In genomic region chr5:140575309-140575708, GRCh38 we compare ENCODE assay signal across 6 cellular contexts. TPM values are rescaled to one million over a fixed set of nuclear protein-coding genes. Genes with fewer than 3 reads are reported as not detected.
A peak's percentile ranks its signal among the peaks of the same experiment; 100 is the strongest.
DNase-seq lines count a peak whose midpoint lies in the region; ATAC-seq, FAIRE-seq and TF ChIP-seq lines count a peak whose summit lies in the region.

No MANE protein-coding gene starts in this region.

- no peaks in the 10 kb centered on the region for H4K20me1 ChIP-seq in endothelial cell of umbilical vein (replicated peaks; ENCODE audit: control insufficient read depth, extremely low read depth, insufficient read depth, low read length)

- POLR2A ChIA-PET in endothelial cell of umbilical vein (lab: Charles Lee), result no interaction called here

- no TSS peak for BruUV-seq in endothelial cell of umbilical vein (replicated peaks; lab: Mats Ljungman, UMichigan)

- peaks cover 0 to 2% of the 10 kb centered on the region in 2 experiments for H3K27me3 ChIP-seq in endothelial cell of umbilical vein (ENCODE audit: control insufficient read depth in 2 of 2, insufficient read depth in 2 of 2, low read length in 2 of 2)

- ATAC-seq in sciatic nerve, result peak; percentile 79
- no peak for ATAC-seq in stimulated activated naive CD8-positive, alpha-beta T cell treated with anti-CD3 and anti-CD28 coated beads, Interleukin-15, Interleukin-2, amounts not matched to agents 100 U/mL and 50 U/mL, for 24 hours

- no peaks in the 10 kb centered on the region for H3K36me3 ChIP-seq in endothelial cell of umbilical vein (ENCODE audit: control insufficient read depth in 2 of 2, extremely low read depth in 1 of 2, insufficient read depth in 2 of 2, low read length in 2 of 2)

- TF ChIP-seq POLR2A in endothelial cell of umbilical vein (IDR thresholded peaks at IDR 0.05; ENCODE audit: low read depth, low read length), result no peak

- FAIRE-seq in endothelial cell of umbilical vein (lab: Jason Lieb, UNC), result peak; percentile 64
- no peak for FAIRE-seq in RCC 7860 (lab: Jason Lieb, UNC)

- DNase-seq in MV-4-11 (lab: John Stamatoyannopoulos, UW) (peak; percentile 52), endothelial cell of umbilical vein (ENCODE audit: low read depth, low spot score) (peak; percentile 41), sciatic nerve (ENCODE audit: low spot score) (peak; percentile 78), RCC 7860 (ENCODE audit: low spot score) (no peak), NCI-H187 treated with DMSO at 0.1 percent for 48 hours (lab: John Stamatoyannopoulos, UW) (no peak)
- DNase-seq in stimulated activated naive CD8-positive, alpha-beta T cell treated with anti-CD3 and anti-CD28 coated beads, Interleukin-15, Interleukin-2, amounts not matched to agents 100 U/mL and 50 U/mL, for 24 hours, result no peak

- peak; percentile 56 to 57 for TF ChIP-seq CTCF in endothelial cell of umbilical vein (IDR thresholded peaks at IDR 0.05; ENCODE audit: extremely low read depth in 1 of 2, insufficient read depth in 1 of 2, low read depth in 1 of 2, low read length in 2 of 2)

- H3K9me3 ChIP-seq in endothelial cell of umbilical vein (replicated peaks; ENCODE audit: control insufficient read depth, insufficient read depth, low read length), result no peaks in the 10 kb centered on the region

- CTCF ChIA-PET in endothelial cell of umbilical vein (lab: Charles Lee), result interaction anchor here (1.7 to 8.1 kb wide), 2 partner anchors 59 to 64 kb away, joined by 6 to 108 read pairs; partner anchors contain the start of genes CD14 and TMCO6

- peaks cover 7% of the 10 kb centered on the region for H3K4me1 ChIP-seq in endothelial cell of umbilical vein (ENCODE audit: control insufficient read depth, extremely low read depth, insufficient read depth, low read length)

- H3K4me3 ChIP-seq in endothelial cell of umbilical vein (replicated peaks in 1 of 3; ENCODE audit: insufficient read depth in 1 of 3, low read depth in 1 of 3, low read length in 3 of 3), result no peak overlapping the region

- H3K27ac ChIP-seq in endothelial cell of umbilical vein (ENCODE audit: insufficient read depth, low read depth, low read length), result no peak overlapping the region

- intact Hi-C loops in endothelial cell of umbilical vein (cut with micrococcal nuclease), result loop anchor here (1.0 kb wide), 2 partner anchors 60 to 145 kb away; no protein-coding TSS in a partner anchor
- intact Hi-C loops in sciatic nerve (cut with DNase I), result no loop called here

- H3K9ac ChIP-seq in endothelial cell of umbilical vein (replicated peaks; ENCODE audit: extremely low read depth, insufficient read depth, low read length), result no peak overlapping the region

- H3K9me1 ChIP-seq in endothelial cell of umbilical vein (replicated peaks; ENCODE audit: control insufficient read depth, extremely low read depth, insufficient read depth, low read length), result no peaks in the 10 kb centered on the region

- H2AFZ ChIP-seq in endothelial cell of umbilical vein (ENCODE audit: low read depth, low read length), result no peak overlapping the region

- H3K4me2 ChIP-seq in endothelial cell of umbilical vein (ENCODE audit: insufficient read depth, low read length), result no peak overlapping the region

- no peaks in the 10 kb centered on the region for H3K79me2 ChIP-seq in endothelial cell of umbilical vein (ENCODE audit: control insufficient read depth, insufficient read depth, low read length)

- dilution Hi-C loops in endothelial cell of umbilical vein (cut with MboI; ENCODE audit: extremely low pct_ligation_motif_present, low sequenced_read_pairs), result no loop called here

TF ChIP-seq in endothelial cell of umbilical vein, 7 proteins besides CTCF, POLR2A, EP300 and RAD21:
- TF ChIP-seq EZH2 (IDR thresholded peaks at IDR 0.05; ENCODE audit: borderline replicate concordance, low read depth, low read length, severe bottlenecking), result no peak
- TF ChIP-seq FOS (IDR thresholded peaks at IDR 0.05; ENCODE audit: borderline replicate concordance, insufficient read depth, low read length), result no peak
- TF ChIP-seq MYC (IDR thresholded peaks at IDR 0.05; ENCODE audit: low read depth, low read length), result no peak
- no peak for TF ChIP-seq MAX (IDR thresholded peaks at IDR 0.05; ENCODE audit: insufficient read depth, insufficient read length)
- no peak for TF ChIP-seq GATA2 (IDR thresholded peaks at IDR 0.05; ENCODE audit: insufficient read depth, insufficient read length, low read depth, low read length)
- no peak for TF ChIP-seq JUN (IDR thresholded peaks at IDR 0.05; ENCODE audit: borderline replicate concordance, insufficient read depth, insufficient read length, low read depth)
- TF ChIP-seq POLR2AphosphoS5 (IDR thresholded peaks at IDR 0.05; ENCODE audit: insufficient read depth, low read depth, low read length), result no peak

RNA-seq across cellular contexts. Expression of gene SLC35A4, which starts 10.7 kb away (rescaled TPM):
- total RNA-seq in endothelial cell of umbilical vein, result 60.9 and 65.6 TPM in 2 replicates
- 112 and 118 TPM in 2 replicates for polyA plus RNA-seq in endothelial cell of umbilical vein
- polyA plus RNA-seq in endothelial cell of umbilical vein (2011; cell fraction: cytosol; rRNA removed), result 84.2 and 98.1 TPM in 2 replicates
- 46.0 and 48.4 TPM in 2 replicates for polyA plus RNA-seq in endothelial cell of umbilical vein (2011; cell fraction: nucleus; rRNA removed)
- polyA plus RNA-seq in endothelial cell of umbilical vein (2012), result 73.2 and 114 TPM in 2 replicates
- polyA minus RNA-seq in endothelial cell of umbilical vein, result 107 and 136 TPM in 2 replicates
- polyA minus RNA-seq in endothelial cell of umbilical vein (2011; cell fraction: cytosol; rRNA and poly(A)+ RNA removed), result 36.2 TPM
- polyA minus RNA-seq in endothelial cell of umbilical vein (2011; cell fraction: nucleus; rRNA and poly(A)+ RNA removed), result 14.7 and 29.7 TPM in 2 replicates
- 37.9 TPM for total RNA-seq in sciatic nerve

RNA-seq across cellular contexts. Expression of gene APBB3, which starts 10.9 kb away (rescaled TPM):
- total RNA-seq in endothelial cell of umbilical vein (12.1 and 13.3 TPM in 2 replicates), sciatic nerve (43.1 TPM)
- polyA plus RNA-seq in endothelial cell of umbilical vein, result 22.8 and 24.5 TPM in 2 replicates
- 4.7 and 8.4 TPM in 2 replicates for polyA plus RNA-seq in endothelial cell of umbilical vein (2011; cell fraction: cytosol; rRNA removed)
- polyA plus RNA-seq in endothelial cell of umbilical vein (2011; cell fraction: nucleus; rRNA removed), result 150 and 180 TPM in 2 replicates
- 8.0 and 9.9 TPM in 2 replicates for polyA plus RNA-seq in endothelial cell of umbilical vein (2012)
- polyA minus RNA-seq in endothelial cell of umbilical vein, result 26.7 and 27.3 TPM in 2 replicates
- 6.0 TPM for polyA minus RNA-seq in endothelial cell of umbilical vein (2011; cell fraction: cytosol; rRNA and poly(A)+ RNA removed)
- 21.9 and 26.3 TPM in 2 replicates for polyA minus RNA-seq in endothelial cell of umbilical vein (2011; cell fraction: nucleus; rRNA and poly(A)+ RNA removed)

RNA-seq across cellular contexts. Expression of gene SRA1, which starts 18.0 kb away (rescaled TPM):
- 19.7 and 29.7 TPM in 2 replicates for total RNA-seq in endothelial cell of umbilical vein
- 17.6 and 20.3 TPM in 2 replicates for polyA plus RNA-seq in endothelial cell of umbilical vein
- polyA plus RNA-seq in endothelial cell of umbilical vein (2011; cell fraction: cytosol; rRNA removed), result 25.8 and 29.7 TPM in 2 replicates
- 45.3 and 45.4 TPM in 2 replicates for polyA plus RNA-seq in endothelial cell of umbilical vein (2011; cell fraction: nucleus; rRNA removed)
- 22.7 and 28.2 TPM in 2 replicates for polyA plus RNA-seq in endothelial cell of umbilical vein (2012)
- 9.0 and 9.3 TPM in 2 replicates for polyA minus RNA-seq in endothelial cell of umbilical vein
- 12.6 TPM for polyA minus RNA-seq in endothelial cell of umbilical vein (2011; cell fraction: cytosol; rRNA and poly(A)+ RNA removed)
- 7.3 and 7.7 TPM in 2 replicates for polyA minus RNA-seq in endothelial cell of umbilical vein (2011; cell fraction: nucleus; rRNA and poly(A)+ RNA removed)
- 23.2 TPM for total RNA-seq in sciatic nerve

RNA-seq across cellular contexts. Expression of gene EIF4EBP3, which starts 27.8 kb away (rescaled TPM):
- total RNA-seq in endothelial cell of umbilical vein, result 7.6 and 8.8 TPM in 2 replicates
- polyA plus RNA-seq in endothelial cell of umbilical vein, result 3.7 and 6.5 TPM in 2 replicates
- polyA plus RNA-seq in endothelial cell of umbilical vein (2011; cell fraction: cytosol; rRNA removed), result 3.2 and 3.7 TPM in 2 replicates
- 5.2 TPM in 2 replicates for polyA plus RNA-seq in endothelial cell of umbilical vein (2011; cell fraction: nucleus; rRNA removed)
- 4.4 and 5.7 TPM in 2 replicates for polyA plus RNA-seq in endothelial cell of umbilical vein (2012)
- 2.0 and 3.2 TPM in 2 replicates for polyA minus RNA-seq in endothelial cell of umbilical vein
- polyA minus RNA-seq in endothelial cell of umbilical vein (2011; cell fraction: cytosol; rRNA and poly(A)+ RNA removed), result 2.3 TPM
- polyA minus RNA-seq in endothelial cell of umbilical vein (2011; cell fraction: nucleus; rRNA and poly(A)+ RNA removed), result 1.4 TPM in 1 of 2 replicates, not detected in the other
- total RNA-seq in sciatic nerve, result 12.6 TPM

RNA-seq across cellular contexts. Expression of gene CD14, which starts 57.7 kb away (rescaled TPM):
- total RNA-seq in endothelial cell of umbilical vein (0.33 TPM in 1 of 2 replicates, not detected in the other), sciatic nerve (107 TPM)
- 3.7 and 5.1 TPM in 2 replicates for polyA plus RNA-seq in endothelial cell of umbilical vein
- 0.99 and 1.4 TPM in 2 replicates for polyA plus RNA-seq in endothelial cell of umbilical vein (2011; cell fraction: cytosol; rRNA removed)
- 0.68 and 0.78 TPM in 2 replicates for polyA plus RNA-seq in endothelial cell of umbilical vein (2011; cell fraction: nucleus; rRNA removed)
- 0.72 and 1.0 TPM in 2 replicates for polyA plus RNA-seq in endothelial cell of umbilical vein (2012)
- 1.2 and 1.9 TPM in 2 replicates for polyA minus RNA-seq in endothelial cell of umbilical vein
- polyA minus RNA-seq in endothelial cell of umbilical vein (2011; cell fraction: cytosol; rRNA and poly(A)+ RNA removed), result not detected
- 0.72 and 0.87 TPM in 2 replicates for polyA minus RNA-seq in endothelial cell of umbilical vein (2011; cell fraction: nucleus; rRNA and poly(A)+ RNA removed)

Comparison
In these comparisons a context has a peak if more than half of its experiments do, and no peak if none do; other contexts are left out.
1. DNase-seq: peak in MV-4-11 (single experiment), endothelial cell of umbilical vein (single experiment) and sciatic nerve (single experiment); none in RCC 7860 (single experiment), stimulated activated naive CD8-positive, alpha-beta T cell treated with anti-CD3 and anti-CD28 coated beads, Interleukin-15, Interleukin-2, amounts not matched to agents 100 U/mL and 50 U/mL, for 24 hours (single experiment) and NCI-H187 treated with DMSO at 0.1 percent for 48 hours (single experiment).